8 cellular contexts compared by ENCODE assay signal in genomic region chr2:10119601-10120157, GRCh38. TPM values are rescaled to one million over a fixed set of nuclear protein-coding genes. Genes with fewer than 3 reads are reported as not detected.
DNase-seq lines count a peak whose midpoint lies in the region; ATAC-seq and TF ChIP-seq lines count a peak whose summit lies in the region.

No MANE protein-coding gene starts in this region.

- peak overlapping the region; percentile 85 for H3K4me2 ChIP-seq in parathyroid adenoma (ENCODE audit: low read length)

- H3K27ac ChIP-seq in Panc1 (ENCODE audit: low read length) (peak overlapping the region; percentile 100), epithelial cell of prostate (peak overlapping the region; percentile 83), parathyroid adenoma (no peak overlapping the region)

- peaks cover 3% of the 10 kb centered on the region; the same call in 1 of the 2 replicates for H3K36me3 ChIP-seq in Panc1 (ENCODE audit: control insufficient read depth, insufficient read depth, low read length)
- no peaks in the 10 kb centered on the region for H3K36me3 ChIP-seq in parathyroid adenoma (ENCODE audit: control insufficient read depth, insufficient read depth, low read length)

- peak overlapping the region; percentile 92 for H3K27ac Mint-ChIP-seq in Calu3 (ENCODE audit: unreplicated experiment)

- H3K4me1 Mint-ChIP-seq in Calu3 (ENCODE audit: low read depth, unreplicated experiment): peaks cover 12% of the 10 kb centered on the region

- no peak for TF ChIP-seq CTCF in Calu3 (IDR thresholded peaks at IDR 0.05; ENCODE audit: unreplicated experiment)
- no peak for TF ChIP-seq CTCF in Panc1 (IDR thresholded peaks at IDR 0.05)
- no peak for TF ChIP-seq CTCF in parathyroid adenoma (IDR thresholded peaks at IDR 0.05)

- POLR2A ChIA-PET in Panc1 (lab: Charles Lee): interaction anchor here (0.7 to 0.9 kb wide), 2 partner anchors 222 to 326 kb away, joined by 3 to 5 read pairs; no protein-coding TSS in a partner anchor

- H3K27me3 ChIP-seq in Panc1 (ENCODE audit: control insufficient read depth, insufficient read depth, low read length) (no peaks in the 10 kb centered on the region), parathyroid adenoma (ENCODE audit: control insufficient read depth, insufficient read depth, low read length) (peaks cover 2% of the 10 kb centered on the region)

- H3K9me3 Mint-ChIP-seq in Calu3 (ENCODE audit: low read depth, unreplicated experiment): no peaks in the 10 kb centered on the region

- H2AFZ ChIP-seq in parathyroid adenoma: peak overlapping the region; percentile 93

- H3K36me3 Mint-ChIP-seq in Calu3 (ENCODE audit: insufficient read depth, unreplicated experiment): peaks cover 49% of the 10 kb centered on the region

- H3K79me2 ChIP-seq in parathyroid adenoma: no peaks in the 10 kb centered on the region

- DNase-seq in Calu3: no peak
- DNase-seq in Panc1 (ENCODE audit: low read depth, low spot score): no peak
- no peak for DNase-seq in epithelial cell of prostate (ENCODE audit: low read depth, low spot score)
- no peak for DNase-seq in NCI-H226
- no peak for DNase-seq in NCI-H1417 (lab: John Stamatoyannopoulos, UW)

- in situ Hi-C loops in Panc1 (cut with HindIII; ENCODE audit: low pct_unique_long_range_greater_than_20kb, low sequenced_read_pairs): loop anchor here (25.0 kb wide), 1 partner anchor 318 kb away; the partner anchor contains the start of gene ODC1

- no peak overlapping the region for H3K9ac ChIP-seq in parathyroid adenoma

- H3K27me3 Mint-ChIP-seq in Calu3 (ENCODE audit: unreplicated experiment): no peaks in the 10 kb centered on the region

- H3K9me3 ChIP-seq in Panc1 (ENCODE audit: control insufficient read depth, insufficient read depth, low read depth, low read length) (no peaks in the 10 kb centered on the region), parathyroid adenoma (ENCODE audit: control insufficient read depth, low read length) (no peaks in the 10 kb centered on the region)

- ATAC-seq in Panc1 (no peak), HG03354 (IDR thresholded peaks at IDR 0.05; ENCODE audit: poor library complexity, severe bottlenecking, unreplicated experiment) (no peak), HG03460 (IDR thresholded peaks at IDR 0.05; ENCODE audit: unreplicated experiment) (no peak)

- H3K4me1 ChIP-seq in Panc1 (ENCODE audit: control insufficient read depth, insufficient read depth, low read length) (peaks cover 25% of the 10 kb centered on the region), parathyroid adenoma (peaks cover 10% of the 10 kb centered on the region)

- H3K4me3 ChIP-seq in Panc1 (ENCODE audit: low read depth in 2 of 2, low read length in 2 of 2): peak overlapping the region; percentile 54 to 72
- H3K4me3 ChIP-seq in parathyroid adenoma (ENCODE audit: low read depth, low read length): peak overlapping the region; percentile 64

- CTCF ChIA-PET in Calu3 (lab: Charles Lee) (no interaction called here), Panc1 (lab: Charles Lee) (interaction anchor here (0.9 kb wide), 1 partner anchor 47 kb away, joined by 4 read pairs; no protein-coding TSS in a partner anchor)

- intact Hi-C loops in Calu3 (cut with micrococcal nuclease; ENCODE audit: unreplicated experiment) (no loop called here), Panc1 (cut with micrococcal nuclease; ENCODE audit: unreplicated experiment) (loop anchor here (10.0 kb wide), 1 partner anchor 45 kb away; no protein-coding TSS in a partner anchor)

- BruUV-seq in Calu3 (replicated peaks; lab: Mats Ljungman, UMichigan) (no TSS peak), Panc1 (replicated peaks; lab: Mats Ljungman, UMichigan) (no TSS peak)

- H3K4me3 Mint-ChIP-seq in Calu3 (ENCODE audit: low read depth, unreplicated experiment): peak overlapping the region; percentile 88

RNA-seq across cellular contexts. Expression of gene RRM2, which starts 2.9 kb away (rescaled TPM):
- total RNA-seq in Calu3 (2022): 154 and 168 TPM in 2 replicates
- 294 TPM for total RNA-seq in Panc1 (2021; ENCODE audit: unreplicated experiment)
- 119 TPM for polyA plus RNA-seq in Panc1 (2012; ENCODE audit: insufficient read length)

RNA-seq across cellular contexts. Expression of gene CYS1, which starts 39.5 kb away (rescaled TPM):
- total RNA-seq in Calu3 (2022) (4.8 and 10.0 TPM in 2 replicates), Panc1 (2021; ENCODE audit: unreplicated experiment) (20.4 TPM)
- polyA plus RNA-seq in Panc1 (2012; ENCODE audit: insufficient read length): 28.5 TPM
